In genomic region chr10:12042797-12043651, GRCh38 we compare ENCODE assay signal across 8 cellular contexts. TPM values are rescaled to one million over a fixed set of nuclear protein-coding genes. Genes with fewer than 3 reads are reported as not detected.
A peak's percentile ranks its signal among the peaks of the same experiment; 100 is the strongest.
DNase-seq lines count a peak whose midpoint lies in the region; ATAC-seq, FAIRE-seq and TF ChIP-seq lines count a peak whose summit lies in the region.

Gene UPF2, minus strand, starts transcription at chr10:12042809. Its CDS starts 7,386 bp downstream, at chr10:12035423.

- peak within 1 kb of the TSS; percentile 95 for H3K4me3 Mint-ChIP-seq in activated B cell treated with CpG ODN at 0.5 μM for 24 hours

- peaks cover 19% of the 10 kb centered on the region for H3K36me3 Mint-ChIP-seq in activated B cell treated with CpG ODN at 0.5 μM for 24 hours (ENCODE audit: low read depth)

- intact Hi-C loops in activated B cell treated with CpG ODN at 0.5 μM for 24 hours (cut with micrococcal nuclease) = loop anchor here (1.0 to 10.0 kb wide), 10 partner anchors 25 to 1302 kb away; partner anchors contain the start of genes CAMK1D, DHTKD1, NUDT5 and SEC61A2

- peak within 1 kb of the TSS; percentile 94 to 100 for H3K27ac ChIP-seq in small intestine (ENCODE audit: low read depth in 1 of 2, low read length in 1 of 2)

- 2 to 3% (median 2%) methylated on average over 43 to 56 of the region's 56 CpGs for WGBS in small intestine, 3 donors

- peaks cover 49% of the 10 kb centered on the region for H3K4me1 Mint-ChIP-seq in activated B cell treated with CpG ODN at 0.5 μM for 24 hours

- POLR2A ChIA-PET in activated B cell treated with CpG ODN at 0.5 μM for 24 hours (lab: Charles Lee) = interaction anchor here (0.5 to 6.2 kb wide), 31 partner anchors 10 to 306 kb away, joined by 3 to 277 read pairs (median 6); partner anchors contain the start of genes CAMK1D, CDC123, DHTKD1 and NUDT5

- no peaks in the 10 kb centered on the region for H3K27me3 ChIP-seq in small intestine (ENCODE audit: control insufficient read depth in 2 of 2, insufficient read depth in 2 of 2, low read length in 2 of 2)

- CTCF ChIA-PET in activated B cell treated with CpG ODN at 0.5 μM for 24 hours (lab: Charles Lee) = interaction anchor here (1.1 to 1.6 kb wide), 3 partner anchors 35 to 87 kb away, joined by 3 to 6 read pairs (median 3); no protein-coding TSS in a partner anchor

- H3K4me3 ChIP-seq in cardiac fibroblast (replicated peaks in 1 of 2; ENCODE audit: low read depth in 2 of 2, low read length in 2 of 2) = peak within 1 kb of the TSS; percentile 98 to 99
- H3K4me3 ChIP-seq in small intestine (ENCODE audit: low read depth in 1 of 2, low read length in 2 of 2) = peak within 1 kb of the TSS; percentile 98 to 99

- peak; percentile 62 for ATAC-seq in GM19023 (IDR thresholded peaks at IDR 0.05; ENCODE audit: unreplicated experiment)
- ATAC-seq in HG03280 (IDR thresholded peaks at IDR 0.05; ENCODE audit: unreplicated experiment) = peak; percentile 59
- peak; percentile 74 for ATAC-seq in activated B cell treated with CpG ODN at 0.5 μM for 24 hours (ENCODE audit: low read depth)

- peaks cover 0 to 3% of the 10 kb centered on the region in 2 donors for H3K4me1 ChIP-seq in small intestine (ENCODE audit: control insufficient read depth in 2 of 2, insufficient read depth in 1 of 2, low read depth in 1 of 2, low read length in 1 of 2)

- FAIRE-seq in small intestine (lab: Jason Lieb, UNC) = no peak

- no peaks in the 10 kb centered on the region for H3K36me3 ChIP-seq in small intestine (ENCODE audit: control insufficient read depth in 2 of 2, insufficient read depth in 2 of 2, low read length in 2 of 2)

- DNase-seq in AG08395 (ENCODE audit: low spot score) (peak; percentile 100), NCI-H345 treated with DMSO at 0.1 percent for 48 hours (lab: John Stamatoyannopoulos, UW; ENCODE audit: unreplicated experiment) (peak; percentile 89), activated B cell treated with CpG ODN at 0.5 μM for 24 hours (peak; percentile 90), cardiac fibroblast (ENCODE audit: low read depth in 2 of 2) (peak; percentile 99 to 100), iPS-NIHi7 (ENCODE audit: extremely low spot score) (peak; percentile 99), small intestine (peak; percentile 99)

- H3K27me3 Mint-ChIP-seq in activated B cell treated with CpG ODN at 0.5 μM for 24 hours = no peaks in the 10 kb centered on the region

- no peaks in the 10 kb centered on the region for H3K9me3 ChIP-seq in small intestine (ENCODE audit: control insufficient read depth, low read depth)

- peak within 1 kb of the TSS; percentile 100 for H3K27ac Mint-ChIP-seq in activated B cell treated with CpG ODN at 0.5 μM for 24 hours

- TF ChIP-seq CTCF in activated B cell treated with CpG ODN at 0.5 μM for 24 hours (IDR thresholded peaks at IDR 0.05) = no peak
- no peak for TF ChIP-seq CTCF in cardiac fibroblast (IDR thresholded peaks at IDR 0.05; ENCODE audit: low read depth, low read length)

- no peaks in the 10 kb centered on the region for H3K9me3 Mint-ChIP-seq in activated B cell treated with CpG ODN at 0.5 μM for 24 hours

RNA-seq across cellular contexts. Expression of gene UPF2, which starts in this region (rescaled TPM):
- 57.9 and 58.0 TPM in 2 replicates for total RNA-seq in activated B cell treated with CpG ODN at 0.5 μM for 24 hours
- polyA plus RNA-seq in small intestine = 10 to 100 TPM; 11.3 to 44.6 (median 36.2) TPM

Comparison
In these comparisons a context has a peak if more than half of its experiments do, and no peak if none do; other contexts are left out.
1. Peak in every context shown above with its lines: DNase-seq, ATAC-seq, H3K4me3 ChIP-seq and H3K27ac ChIP-seq.